Comparison of ENCODE assay signal across 21 cellular contexts in the genomic region with DNA sequence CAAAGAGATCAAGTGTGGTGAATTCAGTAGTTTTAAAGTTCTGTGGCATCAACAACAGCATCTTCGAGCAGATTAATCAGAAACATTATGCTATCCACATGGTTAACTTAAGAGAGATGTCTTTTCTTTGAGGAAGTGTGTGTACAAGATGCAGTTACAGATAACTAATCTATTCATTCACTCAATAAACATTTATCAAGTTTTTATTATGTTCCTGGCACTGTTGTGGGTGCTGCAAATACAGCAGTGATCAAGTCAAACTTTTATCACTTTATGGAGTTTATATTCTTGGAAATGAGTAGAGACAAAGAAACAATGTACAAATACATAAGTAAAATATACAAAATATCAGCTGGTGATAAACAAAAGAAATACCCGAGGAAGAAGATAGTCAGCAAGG.
"Had no signal": no experiment of that assay in that cellular context is flagged by ENCODE, and none has a peak within 500 bp of the region (broad histone marks: within the 10 kb centered on the region; RNA-seq: fewer than 3 reads in every experiment).

No MANE protein-coding gene starts in this region.

- H3K9me3 ChIP-seq: SJSA1 had no signal

- DNase-seq: KBM-7, MV-4-11, NCI-H1048, NCI-H1105, NCI-H1417, NCI-H1436 treated with DMSO at 0.1 percent for 48 hours, NCI-H1694 treated with DMSO at 0.1 percent for 48 hours, NCI-H1930, NCI-H2081, NCI-H2171, NCI-H226, NCI-H446, NCI-H510A, NCI-H524 treated with DMSO at 0.1 percent for 48 hours, NCI-H69, NCI-H774, Right ventricle myocardium superior, RPMI8226, SIG-M5 had no signal

- H3K27ac ChIP-seq: SJSA1, SK-N-MC had no signal

- H3K36me3 ChIP-seq: SJSA1 had no signal

- H3K4me3 ChIP-seq: SJSA1, SK-N-MC had no signal

- H3K4me1 ChIP-seq: SJSA1 had no signal

- H3K27me3 ChIP-seq: SJSA1 had no signal
